1 cellular context compared by ENCODE assay signal in genomic region chr22:35719212-35719869, GRCh38.
TF ChIP-seq lines count a peak whose summit lies in the region.

No MANE protein-coding gene starts in this region.

TF ChIP-seq in WTC11, 78 proteins besides CTCF, POLR2A, EP300 and RAD21 (continued from another document):
- TF ChIP-seq ARID4B (CRISPR knock-in tag; IDR thresholded peaks at IDR 0.05; ENCODE audit: borderline replicate concordance) (no peak), ZNF425 (CRISPR knock-in tag; conservative IDR thresholded peaks at IDR 0.05) (no peak), SMAD4 (CRISPR knock-in tag; IDR thresholded peaks at IDR 0.05) (no peak)
